In the genomic region with DNA sequence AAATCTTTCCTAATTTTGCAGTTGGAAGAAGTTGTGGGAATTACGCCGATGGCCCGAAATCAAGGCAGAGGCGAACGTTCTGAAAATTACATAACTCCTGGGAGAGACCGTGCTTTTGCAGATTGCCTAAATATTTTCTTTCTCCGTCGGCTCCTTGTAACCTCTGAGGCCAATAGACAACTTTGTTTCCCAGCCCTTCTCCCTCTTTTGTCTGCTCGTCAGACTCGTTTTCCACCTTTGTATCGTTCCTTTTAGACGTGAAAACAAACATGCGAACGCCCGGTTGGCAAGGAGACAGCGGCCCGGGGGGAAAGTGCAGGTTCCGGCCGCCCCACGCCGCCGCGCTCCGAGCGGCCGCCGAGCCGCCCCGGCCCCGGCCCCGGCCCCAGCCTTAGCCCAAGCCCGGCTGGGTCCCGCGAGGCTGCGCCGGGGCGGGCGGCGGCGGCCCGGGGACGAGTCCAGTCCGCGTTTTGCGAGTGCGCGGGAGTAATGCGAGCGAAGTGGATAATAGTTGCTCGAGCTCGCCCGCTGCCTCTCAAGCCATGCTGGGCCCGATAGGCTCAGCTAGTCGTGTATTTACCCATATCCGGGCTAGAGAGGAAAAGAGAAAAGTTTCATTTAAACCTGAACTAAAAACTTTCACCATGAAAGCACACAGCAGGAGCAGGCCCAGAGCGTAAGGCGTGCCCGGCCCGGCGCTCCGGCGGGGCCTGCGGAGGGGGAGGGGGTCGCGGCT, we compare ENCODE assay signal across 8 cellular contexts. TPM values are rescaled to one million over a fixed set of nuclear protein-coding genes. Genes with fewer than 3 reads are reported as not detected.
A peak's percentile ranks its signal among the peaks of the same experiment; 100 is the strongest.
DNase-seq lines count a peak whose midpoint lies in the region; ATAC-seq and TF ChIP-seq lines count a peak whose summit lies in the region.

A gene (plus strand): TSS at position 538 of the 736 bp plus-strand sequence. CDS start 303 bp downstream, outside the sequence.

- peak; percentile 91 for DNase-seq in AG08396 (ENCODE audit: low spot score)
- DNase-seq in NCI-H460 (ENCODE audit: extremely low read depth, low read depth): peak; percentile 54
- DNase-seq in activated CD4-positive, alpha-beta T cell treated with anti-CD3 and anti-CD28 coated beads, Interleukin-2, amount 50 U/mL, for 1 hour: peak; percentile 78
- peak; percentile 78 for DNase-seq in stimulated activated CD4-positive, alpha-beta T cell treated with anti-CD3 and anti-CD28 coated beads, Interleukin-4, amount 100 ng/mL, for 24 hours

- H3K4me3 ChIP-seq in liver (ENCODE audit: low read depth in 1 of 3, low read length in 3 of 3): peak within 1 kb of the TSS; percentile 77 to 99 (median 88)

- no peak for TF ChIP-seq CTCF in liver (IDR thresholded peaks at IDR 0.05; ENCODE audit: low read depth, low read length, missing input control)

- ATAC-seq in GM18868 (IDR thresholded peaks at IDR 0.05; ENCODE audit: unreplicated experiment) (peak; percentile 36), HG03097 (IDR thresholded peaks at IDR 0.05; ENCODE audit: low FRiP score, unreplicated experiment) (peak; percentile 49)

- peak within 1 kb of the TSS; percentile 97 for H3K4me3 Mint-ChIP-seq in dendritic cell treated with granulocyte-macrophage colony-stimulating factor and Interleukin-4, amounts not matched to agents 40 ng/mL and 50 ng/mL, for 4 days

- TF ChIP-seq RAD21 in liver (IDR thresholded peaks at IDR 0.05): peak in 1 of 2 donors; percentile 30

- peaks cover 7% of the 10 kb centered on the region for H3K36me3 Mint-ChIP-seq in dendritic cell treated with granulocyte-macrophage colony-stimulating factor and Interleukin-4, amounts not matched to agents 40 ng/mL and 50 ng/mL, for 4 days (ENCODE audit: low read depth)

- no peaks in the 10 kb centered on the region for H3K9me3 ChIP-seq in liver (ENCODE audit: control insufficient read depth in 4 of 4, low read length in 3 of 4)

- peak within 1 kb of the TSS; percentile 98 for H3K27ac ChIP-seq in liver (ENCODE audit: low read depth in 1 of 2, low read length in 2 of 2)

- peak within 1 kb of the TSS; percentile 97 for H3K27ac Mint-ChIP-seq in dendritic cell treated with granulocyte-macrophage colony-stimulating factor and Interleukin-4, amounts not matched to agents 40 ng/mL and 50 ng/mL, for 4 days

- WGBS in liver: 1% methylated on average over 65 of the region's 65 CpGs

- no peaks in the 10 kb centered on the region for H3K27me3 ChIP-seq in liver (ENCODE audit: control insufficient read depth in 4 of 4, insufficient read depth in 4 of 4, low read length in 3 of 4)

- H3K9ac ChIP-seq in liver (ENCODE audit: low read depth in 1 of 2, low read length in 2 of 2): peak within 1 kb of the TSS; percentile 77 to 90

- H3K4me1 Mint-ChIP-seq in dendritic cell treated with granulocyte-macrophage colony-stimulating factor and Interleukin-4, amounts not matched to agents 40 ng/mL and 50 ng/mL, for 4 days (ENCODE audit: low read depth): peaks cover 26% of the 10 kb centered on the region

- H3K4me1 ChIP-seq in liver (ENCODE audit: control insufficient read depth in 4 of 4, insufficient read depth in 4 of 4, low read length in 3 of 4): peaks cover 1 to 27% (median 16%) of the 10 kb centered on the region in 4 donors

- no peaks in the 10 kb centered on the region for H3K36me3 ChIP-seq in liver (ENCODE audit: control insufficient read depth in 4 of 4, insufficient read depth in 3 of 4, low read depth in 1 of 4, low read length in 3 of 4)

- peaks cover 21% of the 10 kb centered on the region for H3K27me3 Mint-ChIP-seq in dendritic cell treated with granulocyte-macrophage colony-stimulating factor and Interleukin-4, amounts not matched to agents 40 ng/mL and 50 ng/mL, for 4 days

- intact Hi-C loops in dendritic cell treated with granulocyte-macrophage colony-stimulating factor and Interleukin-4, amounts not matched to agents 40 ng/mL and 50 ng/mL, for 4 days (cut with micrococcal nuclease): loop anchor here (1.0 to 2.0 kb wide), 2 partner anchors 90 to 212 kb away; no protein-coding TSS in a partner anchor

- no peaks in the 10 kb centered on the region for H3K9me3 Mint-ChIP-seq in dendritic cell treated with granulocyte-macrophage colony-stimulating factor and Interleukin-4, amounts not matched to agents 40 ng/mL and 50 ng/mL, for 4 days

TF ChIP-seq in liver, 16 proteins besides CTCF, POLR2A, EP300 and RAD21:
- TF ChIP-seq GABPA (IDR thresholded peaks at IDR 0.05 in 1 of 2, conservative IDR thresholded peaks at IDR 0.05 in 1 of 2): no peak
- TF ChIP-seq YY1 (IDR thresholded peaks at IDR 0.05): peak; percentile 5
- no peak for TF ChIP-seq HNF4G (IDR thresholded peaks at IDR 0.05)
- TF ChIP-seq EGR1 (IDR thresholded peaks at IDR 0.05; ENCODE audit: low read depth in 2 of 2): no peak
- TF ChIP-seq, protein P1, sequence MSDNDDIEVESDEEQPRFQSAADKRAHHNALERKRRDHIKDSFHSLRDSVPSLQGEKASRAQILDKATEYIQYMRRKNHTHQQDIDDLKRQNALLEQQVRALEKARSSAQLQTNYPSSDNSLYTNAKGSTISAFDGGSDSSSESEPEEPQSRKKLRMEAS (IDR thresholded peaks at IDR 0.05): no peak
- TF ChIP-seq FOXA1 (IDR thresholded peaks at IDR 0.05): no peak
- no peak for TF ChIP-seq FOXA2 (IDR thresholded peaks at IDR 0.05)
- TF ChIP-seq HNF4A (conservative IDR thresholded peaks at IDR 0.05): peak in 1 of 2 donors; percentile 21
- TF ChIP-seq, protein P2, sequence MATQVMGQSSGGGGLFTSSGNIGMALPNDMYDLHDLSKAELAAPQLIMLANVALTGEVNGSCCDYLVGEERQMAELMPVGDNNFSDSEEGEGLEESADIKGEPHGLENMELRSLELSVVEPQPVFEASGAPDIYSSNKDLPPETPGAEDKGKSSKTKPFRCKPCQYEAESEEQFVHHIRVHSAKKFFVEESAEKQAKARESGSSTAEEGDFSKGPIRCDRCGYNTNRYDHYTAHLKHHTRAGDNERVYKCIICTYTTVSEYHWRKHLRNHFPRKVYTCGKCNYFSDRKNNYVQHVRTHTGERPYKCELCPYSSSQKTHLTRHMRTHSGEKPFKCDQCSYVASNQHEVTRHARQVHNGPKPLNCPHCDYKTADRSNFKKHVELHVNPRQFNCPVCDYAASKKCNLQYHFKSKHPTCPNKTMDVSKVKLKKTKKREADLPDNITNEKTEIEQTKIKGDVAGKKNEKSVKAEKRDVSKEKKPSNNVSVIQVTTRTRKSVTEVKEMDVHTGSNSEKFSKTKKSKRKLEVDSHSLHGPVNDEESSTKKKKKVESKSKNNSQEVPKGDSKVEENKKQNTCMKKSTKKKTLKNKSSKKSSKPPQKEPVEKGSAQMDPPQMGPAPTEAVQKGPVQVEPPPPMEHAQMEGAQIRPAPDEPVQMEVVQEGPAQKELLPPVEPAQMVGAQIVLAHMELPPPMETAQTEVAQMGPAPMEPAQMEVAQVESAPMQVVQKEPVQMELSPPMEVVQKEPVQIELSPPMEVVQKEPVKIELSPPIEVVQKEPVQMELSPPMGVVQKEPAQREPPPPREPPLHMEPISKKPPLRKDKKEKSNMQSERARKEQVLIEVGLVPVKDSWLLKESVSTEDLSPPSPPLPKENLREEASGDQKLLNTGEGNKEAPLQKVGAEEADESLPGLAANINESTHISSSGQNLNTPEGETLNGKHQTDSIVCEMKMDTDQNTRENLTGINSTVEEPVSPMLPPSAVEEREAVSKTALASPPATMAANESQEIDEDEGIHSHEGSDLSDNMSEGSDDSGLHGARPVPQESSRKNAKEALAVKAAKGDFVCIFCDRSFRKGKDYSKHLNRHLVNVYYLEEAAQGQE (IDR thresholded peaks at IDR 0.05): no peak
- TF ChIP-seq, protein P3, sequence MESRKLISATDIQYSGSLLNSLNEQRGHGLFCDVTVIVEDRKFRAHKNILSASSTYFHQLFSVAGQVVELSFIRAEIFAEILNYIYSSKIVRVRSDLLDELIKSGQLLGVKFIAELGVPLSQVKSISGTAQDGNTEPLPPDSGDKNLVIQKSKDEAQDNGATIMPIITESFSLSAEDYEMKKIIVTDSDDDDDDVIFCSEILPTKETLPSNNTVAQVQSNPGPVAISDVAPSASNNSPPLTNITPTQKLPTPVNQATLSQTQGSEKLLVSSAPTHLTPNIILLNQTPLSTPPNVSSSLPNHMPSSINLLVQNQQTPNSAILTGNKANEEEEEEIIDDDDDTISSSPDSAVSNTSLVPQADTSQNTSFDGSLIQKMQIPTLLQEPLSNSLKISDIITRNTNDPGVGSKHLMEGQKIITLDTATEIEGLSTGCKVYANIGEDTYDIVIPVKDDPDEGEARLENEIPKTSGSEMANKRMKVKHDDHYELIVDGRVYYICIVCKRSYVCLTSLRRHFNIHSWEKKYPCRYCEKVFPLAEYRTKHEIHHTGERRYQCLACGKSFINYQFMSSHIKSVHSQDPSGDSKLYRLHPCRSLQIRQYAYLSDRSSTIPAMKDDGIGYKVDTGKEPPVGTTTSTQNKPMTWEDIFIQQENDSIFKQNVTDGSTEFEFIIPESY (IDR thresholded peaks at IDR 0.05): no peak
- TF ChIP-seq RXRA (IDR thresholded peaks at IDR 0.05): peak in 1 of 2 donors; percentile 25
- TF ChIP-seq SP1 (IDR thresholded peaks at IDR 0.05): no peak
- TF ChIP-seq, protein P4, sequence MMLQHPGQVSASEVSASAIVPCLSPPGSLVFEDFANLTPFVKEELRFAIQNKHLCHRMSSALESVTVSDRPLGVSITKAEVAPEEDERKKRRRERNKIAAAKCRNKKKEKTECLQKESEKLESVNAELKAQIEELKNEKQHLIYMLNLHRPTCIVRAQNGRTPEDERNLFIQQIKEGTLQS (IDR thresholded peaks at IDR 0.05): no peak
- TF ChIP-seq NR2F2 (IDR thresholded peaks at IDR 0.05): no peak
- TF ChIP-seq JUND (IDR thresholded peaks at IDR 0.05): no peak
- peak; percentile 35 for TF ChIP-seq TAF1 (conservative IDR thresholded peaks at IDR 0.05)

RNA-seq across cellular contexts. Expression of the gene that starts here (rescaled TPM):
- 11.1 and 15.5 TPM in 2 replicates for total RNA-seq in NCI-H460 (2014; rRNA removed; shearing (Covaris generic))
- 11.9 and 16.9 TPM in 2 replicates for polyA plus RNA-seq in NCI-H460 (2014; cell fraction: nucleus; rRNA removed)
- total RNA-seq in liver: 10 to 100 TPM; 34.9 to 49.0 TPM
- polyA plus RNA-seq in liver: 10 to 100 TPM in 1 of 2 donors, 1 to 10 TPM in 1; 7.0 to 13.5 TPM

Comparison
In these comparisons a context has a peak if more than half of its experiments do, and no peak if none do; other contexts are left out.
1. Peak in every context shown above with its lines: DNase-seq, ATAC-seq, H3K4me3 ChIP-seq and H3K27ac ChIP-seq.